Comparison of ENCODE assay signal across 8 cellular contexts in the genomic region with DNA sequence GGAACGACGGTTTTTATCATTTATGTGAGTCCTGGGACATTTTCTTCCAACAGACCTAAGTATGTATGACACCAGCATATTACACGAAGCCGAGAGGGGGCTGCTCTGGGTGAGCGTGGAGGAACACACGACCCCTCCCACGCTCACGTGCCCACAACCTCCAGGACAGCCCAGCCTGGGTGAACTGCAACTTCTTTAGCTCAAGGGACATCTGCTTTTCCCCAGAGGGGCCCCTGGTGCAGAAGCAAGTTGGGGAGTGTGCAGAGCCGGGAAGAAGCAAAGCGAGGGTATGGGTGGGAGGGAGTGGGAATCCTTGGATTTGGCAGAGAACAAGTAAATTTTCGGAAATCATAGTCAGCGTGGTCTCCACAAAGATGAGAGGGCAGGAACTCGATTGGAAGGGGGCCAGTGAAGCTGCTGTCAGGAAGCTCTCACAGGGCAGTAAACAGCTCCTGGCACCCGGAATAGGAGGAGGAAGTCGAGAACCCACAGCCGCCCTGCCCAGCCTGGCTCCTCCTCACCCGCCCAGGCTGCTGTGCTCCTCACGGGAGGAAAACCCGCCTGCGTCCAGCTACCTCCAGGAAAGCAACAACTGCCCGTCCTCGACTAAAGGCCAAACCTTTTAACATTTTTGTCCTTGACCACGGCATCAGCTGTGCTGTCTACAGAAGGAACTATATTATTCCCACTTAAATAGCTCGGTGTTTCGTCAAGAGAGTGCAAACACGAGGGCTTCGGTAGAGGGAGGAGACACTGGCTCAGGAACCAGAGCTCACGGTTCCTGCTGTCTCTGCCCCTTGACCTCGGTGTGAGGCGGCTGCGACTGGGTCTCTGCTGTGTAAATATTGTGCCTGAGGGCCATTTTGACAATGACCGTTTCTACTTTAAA. TPM values are rescaled to one million over a fixed set of nuclear protein-coding genes. Genes with fewer than 3 reads are reported as not detected.
DNase-seq lines count a peak whose midpoint lies in the region; ATAC-seq and TF ChIP-seq lines count a peak whose summit lies in the region.

No MANE protein-coding gene starts in this region.

- H3K27me3 Mint-ChIP-seq in stimulated activated naive CD8-positive, alpha-beta T cell treated with anti-CD3 and anti-CD28 coated beads, Interleukin-15, Interleukin-2, amounts not matched to agents 100 ng/mL and 50 ng/mL, for 24 hours, result no peaks in the 10 kb centered on the region
- H3K27me3 Mint-ChIP-seq in activated T-cell treated with anti-CD3 and anti-CD28 coated beads, Interleukin-2, amount 50 U/mL, for 72 hours (ENCODE audit: low read depth), result no peaks in the 10 kb centered on the region

- H4K20me1 ChIP-seq in hepatocyte (ENCODE audit: insufficient read depth, poor library complexity, severe bottlenecking), result no peaks in the 10 kb centered on the region

- peaks cover 59% of the 10 kb centered on the region for H3K4me1 Mint-ChIP-seq in stimulated activated naive CD8-positive, alpha-beta T cell treated with anti-CD3 and anti-CD28 coated beads, Interleukin-15, Interleukin-2, amounts not matched to agents 100 ng/mL and 50 ng/mL, for 24 hours (ENCODE audit: low read depth)
- peaks cover 57% of the 10 kb centered on the region for H3K4me1 Mint-ChIP-seq in activated T-cell treated with anti-CD3 and anti-CD28 coated beads, Interleukin-2, amount 50 U/mL, for 72 hours (ENCODE audit: low read depth)

- peak overlapping the region; percentile 29 for H3K27ac Mint-ChIP-seq in stimulated activated naive CD8-positive, alpha-beta T cell treated with anti-CD3 and anti-CD28 coated beads, Interleukin-15, Interleukin-2, amounts not matched to agents 100 ng/mL and 50 ng/mL, for 24 hours
- H3K27ac Mint-ChIP-seq in activated T-cell treated with anti-CD3 and anti-CD28 coated beads, Interleukin-2, amount 50 U/mL, for 72 hours, result peak overlapping the region; percentile 81

- H3K9me3 ChIP-seq in hepatocyte (ENCODE audit: low read depth) (no peaks in the 10 kb centered on the region), testis (no peaks in the 10 kb centered on the region)

- H3K9me3 Mint-ChIP-seq in stimulated activated naive CD8-positive, alpha-beta T cell treated with anti-CD3 and anti-CD28 coated beads, Interleukin-15, Interleukin-2, amounts not matched to agents 100 ng/mL and 50 ng/mL, for 24 hours, result no peaks in the 10 kb centered on the region
- H3K9me3 Mint-ChIP-seq in activated T-cell treated with anti-CD3 and anti-CD28 coated beads, Interleukin-2, amount 50 U/mL, for 72 hours, result no peaks in the 10 kb centered on the region

- DNase-seq in stimulated activated naive CD8-positive, alpha-beta T cell treated with anti-CD3 and anti-CD28 coated beads, Interleukin-15, Interleukin-2, amounts not matched to agents 100 U/mL and 50 U/mL, for 24 hours, result no peak
- DNase-seq in activated T-cell treated with anti-CD3 and anti-CD28 coated beads, Interleukin-2, amount 50 U/mL, for 72 hours, result no peak
- DNase-seq in hepatocyte (ENCODE audit: low spot score) (peak; percentile 55), testis (peak; percentile 47), posterior vena cava (ENCODE audit: low spot score) (no peak)
- DNase-seq in stimulated activated CD8-positive, alpha-beta memory T cell treated with anti-CD3 and anti-CD28 coated beads, Interleukin-4, amount 100 ng/mL, for 48 hours, result no peak

- no peak overlapping the region for H3K27ac ChIP-seq in hepatocyte
- peak overlapping the region in 1 of 2 donors; percentile 5 for H3K27ac ChIP-seq in testis

- 52% methylated on average over 32 of the region's 32 CpGs for WGBS in hepatocyte (ENCODE audit: low lambda C conversion rate, missing lambda C conversion rate)
- 12 to 21% methylated on average over 24 to 32 of the region's 32 CpGs for WGBS in testis, 2 donors

- no peak for TF ChIP-seq POLR2A in testis (IDR thresholded peaks at IDR 0.05)

- H3K4me1 ChIP-seq in hepatocyte (ENCODE audit: insufficient read depth) (no peaks in the 10 kb centered on the region), testis (peaks cover 6% of the 10 kb centered on the region)

- H3K4me3 ChIP-seq in hepatocyte, result no peak overlapping the region
- H3K4me3 ChIP-seq in testis, result peak overlapping the region; percentile 47 to 54

- no peak overlapping the region for H2AFZ ChIP-seq in hepatocyte

- H3K36me3 ChIP-seq in hepatocyte (replicated peaks; ENCODE audit: insufficient read depth, low read depth) (no peaks in the 10 kb centered on the region), testis (ENCODE audit: low read depth, missing control alignments) (no peaks in the 10 kb centered on the region)

- intact Hi-C loops in testis (cut with DNase I; ENCODE audit: low total_unique reads), result no loop called here
- intact Hi-C loops in posterior vena cava (cut with DNase I), result no loop called here

- no peaks in the 10 kb centered on the region for H3K9me2 ChIP-seq in hepatocyte (replicated peaks; ENCODE audit: insufficient read depth)

- H3K36me3 Mint-ChIP-seq in stimulated activated naive CD8-positive, alpha-beta T cell treated with anti-CD3 and anti-CD28 coated beads, Interleukin-15, Interleukin-2, amounts not matched to agents 100 ng/mL and 50 ng/mL, for 24 hours (ENCODE audit: low read depth), result peaks cover under 1% of the 10 kb centered on the region
- peaks cover 0 to 1% of the 10 kb centered on the region in 2 donors for H3K36me3 Mint-ChIP-seq in activated T-cell treated with anti-CD3 and anti-CD28 coated beads, Interleukin-2, amount 50 U/mL, for 72 hours (ENCODE audit: insufficient read depth in 2 of 2)

- TF ChIP-seq CTCF in hepatocyte (IDR thresholded peaks at IDR 0.05; ENCODE audit: poor library complexity) (no peak), testis (IDR thresholded peaks at IDR 0.05) (no peak)

- no peak for ATAC-seq in stimulated activated naive CD8-positive, alpha-beta T cell treated with anti-CD3 and anti-CD28 coated beads, Interleukin-15, Interleukin-2, amounts not matched to agents 100 U/mL and 50 U/mL, for 24 hours
- peak; percentile 53 to 64 for ATAC-seq in activated T-cell treated with anti-CD3 and anti-CD28 coated beads, Interleukin-2, amount 50 U/mL, for 72 hours (replicated peaks in 1 of 2)
- ATAC-seq in HG02884 (IDR thresholded peaks at IDR 0.05; ENCODE audit: unreplicated experiment), result no peak

- H3K4me2 ChIP-seq in hepatocyte, result peak overlapping the region; percentile 62

- no peaks in the 10 kb centered on the region for H3K79me2 ChIP-seq in hepatocyte

- peak overlapping the region; percentile 45 for H3K4me3 Mint-ChIP-seq in stimulated activated naive CD8-positive, alpha-beta T cell treated with anti-CD3 and anti-CD28 coated beads, Interleukin-15, Interleukin-2, amounts not matched to agents 100 ng/mL and 50 ng/mL, for 24 hours
- peak overlapping the region; percentile 75 to 77 for H3K4me3 Mint-ChIP-seq in activated T-cell treated with anti-CD3 and anti-CD28 coated beads, Interleukin-2, amount 50 U/mL, for 72 hours

- H3K27me3 ChIP-seq in hepatocyte (peaks cover 3% of the 10 kb centered on the region), testis (no peaks in the 10 kb centered on the region)

RNA-seq across cellular contexts. Expression of gene CFAP97D2, which starts 17.2 kb away (rescaled TPM):
- 1 to 10 TPM in 1 of 2 donors, under 1 TPM in 1; 0.36 to 1.1 TPM for total RNA-seq in activated T-cell treated with anti-CD3 and anti-CD28 coated beads, Interleukin-2, amount 50 U/mL, for 72 hours
- total RNA-seq in hepatocyte, result not detected in 2 replicates
- not detected in 2 replicates for polyA plus RNA-seq in hepatocyte
- 1 to 10 TPM; 1.5 to 2.3 TPM for total RNA-seq in testis
- 2.7 TPM for polyA plus RNA-seq in testis (ENCODE audit: insufficient read depth, low read depth, low replicate concordance)
- total RNA-seq in posterior vena cava, result not detected

RNA-seq across cellular contexts. Expression of gene RASA3, which starts 29.5 kb away (rescaled TPM):
- 10 to 100 TPM; 39.2 to 48.9 TPM for total RNA-seq in activated T-cell treated with anti-CD3 and anti-CD28 coated beads, Interleukin-2, amount 50 U/mL, for 72 hours
- total RNA-seq in hepatocyte (4.3 and 6.1 TPM in 2 replicates), testis (10 to 100 TPM; 16.4 to 21.6 TPM), posterior vena cava (10 to 100 TPM; 28.8 to 30.1 TPM)
- polyA plus RNA-seq in hepatocyte (5.6 and 5.8 TPM in 2 replicates), testis (ENCODE audit: insufficient read depth, low read depth, low replicate concordance) (13.2 TPM)

Comparison
In these comparisons a context has a peak if more than half of its experiments do, and no peak if none do; other contexts are left out.
1. ATAC-seq: peak in activated T-cell treated with anti-CD3 and anti-CD28 coated beads, Interleukin-2, amount 50 U/mL, for 72 hours (2 of 2); none in stimulated activated naive CD8-positive, alpha-beta T cell treated with anti-CD3 and anti-CD28 coated beads, Interleukin-15, Interleukin-2, amounts not matched to agents 100 U/mL and 50 U/mL, for 24 hours (single experiment) and HG02884 (single experiment).
2. DNase-seq: peak in hepatocyte (single experiment) and testis (single experiment); none in stimulated activated naive CD8-positive, alpha-beta T cell treated with anti-CD3 and anti-CD28 coated beads, Interleukin-15, Interleukin-2, amounts not matched to agents 100 U/mL and 50 U/mL, for 24 hours (single experiment), activated T-cell treated with anti-CD3 and anti-CD28 coated beads, Interleukin-2, amount 50 U/mL, for 72 hours (0 of 2), posterior vena cava (single experiment) and stimulated activated CD8-positive, alpha-beta memory T cell treated with anti-CD3 and anti-CD28 coated beads, Interleukin-4, amount 100 ng/mL, for 48 hours (single experiment).